In the genomic region with DNA sequence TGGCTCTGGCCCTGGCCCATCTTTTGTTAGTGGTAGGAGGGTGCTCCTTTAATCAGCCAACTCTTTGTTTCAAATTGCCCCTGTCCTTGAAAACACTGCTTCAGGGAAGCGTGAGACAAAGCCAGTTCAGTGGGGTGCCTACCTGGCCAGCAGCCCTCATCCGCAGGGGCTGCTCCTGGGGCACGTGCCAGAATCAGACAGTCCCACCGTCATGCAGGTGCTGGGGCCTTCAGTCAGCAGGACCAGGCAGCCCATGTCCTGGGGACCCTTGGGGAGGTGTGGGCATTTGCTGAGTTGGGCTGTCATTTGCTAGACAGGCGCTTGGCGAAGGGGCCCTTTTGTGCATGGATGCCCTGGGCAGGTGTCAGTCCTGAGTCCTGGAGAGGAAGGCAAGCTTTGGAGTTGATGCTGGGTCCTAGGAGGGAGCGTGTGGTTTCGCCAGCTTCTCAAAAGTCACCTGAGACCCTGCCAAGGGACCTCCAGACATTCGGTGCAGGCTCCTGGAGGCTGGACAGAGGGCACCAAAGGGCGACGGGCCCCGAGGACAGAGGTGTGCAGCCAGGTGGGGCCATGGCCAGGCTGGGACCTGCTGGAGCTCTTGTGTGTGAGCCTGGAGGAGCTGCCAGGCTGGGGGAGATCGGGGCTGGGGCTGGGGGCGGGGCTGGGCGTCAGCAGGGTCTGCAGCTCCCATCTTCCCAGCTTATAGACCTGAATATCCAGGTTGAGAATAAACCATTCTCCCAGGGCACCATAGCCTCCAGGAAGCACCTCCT, we compare ENCODE assay signal across 30 cellular contexts. TPM values are rescaled to one million over a fixed set of nuclear protein-coding genes. Genes with fewer than 3 reads are reported as not detected.
"Had no signal": no experiment of that assay in that cellular context is flagged by ENCODE, and none has a peak within 500 bp of the region (broad histone marks: within the 10 kb centered on the region; RNA-seq: fewer than 3 reads in every experiment).

No MANE protein-coding gene starts in this region.

- H3K36me3 ChIP-seq: ascending aorta, breast epithelium had no signal

- H3K4me3 Mint-ChIP-seq: activated CD4-positive, alpha-beta T cell treated with anti-CD3 and anti-CD28 coated beads, Interleukin-2, amount 10 ng/mL, durations not matched to agents 24 days and 14 days; activated CD8-positive, alpha-beta T cell treated with anti-CD3 and anti-CD28 coated beads for 36 hours; activated naive CD4-positive, alpha-beta T cell treated with anti-CD3 and anti-CD28 coated beads, Interleukin-2, amount 50 U/mL, for 24 hours; activated naive CD8-positive, alpha-beta T cell treated with anti-CD3 and anti-CD28 coated beads, Interleukin-2, amount 10 ng/mL, durations not matched to agents 7 days and 5 days; activated T-cell treated with anti-CD3 and anti-CD28 coated beads, Interleukin-2, amount 50 U/mL, for 72 hours had no signal

- H3K4me1 ChIP-seq: ascending aorta, breast epithelium had no signal

- H3K9me3 ChIP-seq: ascending aorta, breast epithelium had no signal

- H3K4me1 Mint-ChIP-seq: activated naive CD4-positive, alpha-beta T cell treated with anti-CD3 and anti-CD28 coated beads, Interleukin-2, amount 50 U/mL, for 24 hours had no signal

- DNase-seq: activated CD4-positive, alpha-beta T cell treated with anti-CD3 and anti-CD28 coated beads, Interleukin-2, amount 10 ng/mL, durations not matched to agents 24 days and 14 days; activated CD4-positive, alpha-beta T cell treated with anti-CD3 and anti-CD28 coated beads, Interleukin-2, amount 50 U/mL, for 4 hours; activated CD8-positive, alpha-beta T cell treated with anti-CD3 and anti-CD28 coated beads for 36 hours; activated gamma-delta T cell; activated naive CD4-positive, alpha-beta T cell treated with Interleukin-2 at 50 U/mL for 16 hours; activated naive CD8-positive, alpha-beta T cell treated with anti-CD3 and anti-CD28 coated beads, Interleukin-2, amount 10 ng/mL, durations not matched to agents 7 days and 5 days; activated T-cell treated with anti-CD3 and anti-CD28 coated beads, Interleukin-2, amount 50 U/mL, for 1 hour; activated T-cell treated with anti-CD3 and anti-CD28 coated beads, Interleukin-2, amount 50 U/mL, for 72 hours; Karpas-422; NCI-H1048; NCI-H1105 treated with DMSO at 0.1 percent for 48 hours; NCI-H1436; NCI-H187; NCI-H2029 treated with DMSO at 0.1 percent for 48 hours; NCI-H2107; NCI-H2171; NCI-H510A treated with DMSO at 0.1 percent for 48 hours; NCI-H526 treated with DMSO at 0.1 percent for 48 hours; PC-9; SIG-M5; SW 1271; T-helper 1 cell; T1000 had no signal

- H3K27ac Mint-ChIP-seq: activated CD4-positive, alpha-beta T cell treated with anti-CD3 and anti-CD28 coated beads, Interleukin-2, amount 10 ng/mL, durations not matched to agents 24 days and 14 days; activated CD8-positive, alpha-beta T cell treated with anti-CD3 and anti-CD28 coated beads for 36 hours; activated naive CD4-positive, alpha-beta T cell treated with anti-CD3 and anti-CD28 coated beads, Interleukin-2, amount 50 U/mL, for 24 hours; activated naive CD8-positive, alpha-beta T cell treated with anti-CD3 and anti-CD28 coated beads, Interleukin-2, amount 10 ng/mL, durations not matched to agents 7 days and 5 days; activated T-cell treated with anti-CD3 and anti-CD28 coated beads, Interleukin-2, amount 50 U/mL, for 72 hours; activated T-helper 2 cell treated with anti-CD3 and anti-CD28 coated beads, Interferon-gamma antibody, Interleukin-2, Interleukin-4, amounts not matched to agents 10 μg/mL and 5 μg/mL and 100 μg/mL, durations not matched to agents 14 hours and 24 hours and 36 hours had no signal

- H3K27me3 ChIP-seq: ascending aorta, breast epithelium had no signal

- ATAC-seq: activated CD8-positive, alpha-beta T cell treated with anti-CD3 and anti-CD28 coated beads for 36 hours; activated T-cell treated with anti-CD3 and anti-CD28 coated beads, Interleukin-2, amount 50 U/mL, for 72 hours; Right ventricle myocardium inferior had no signal

- H3K9me3 Mint-ChIP-seq: activated CD4-positive, alpha-beta T cell treated with anti-CD3 and anti-CD28 coated beads, Interleukin-2, amount 10 ng/mL, durations not matched to agents 24 days and 14 days; activated CD8-positive, alpha-beta T cell treated with anti-CD3 and anti-CD28 coated beads for 36 hours; activated naive CD4-positive, alpha-beta T cell treated with anti-CD3 and anti-CD28 coated beads, Interleukin-2, amount 50 U/mL, for 24 hours; activated naive CD8-positive, alpha-beta T cell treated with anti-CD3 and anti-CD28 coated beads, Interleukin-2, amount 10 ng/mL, durations not matched to agents 7 days and 5 days; activated T-cell treated with anti-CD3 and anti-CD28 coated beads, Interleukin-2, amount 50 U/mL, for 72 hours; activated T-helper 2 cell treated with anti-CD3 and anti-CD28 coated beads, Interferon-gamma antibody, Interleukin-2, Interleukin-4, amounts not matched to agents 10 μg/mL and 5 μg/mL and 100 μg/mL, durations not matched to agents 14 hours and 24 hours and 36 hours had no signal

- H3K4me3 ChIP-seq: ascending aorta, breast epithelium, PC-9 had no signal

- H3K36me3 Mint-ChIP-seq: activated naive CD4-positive, alpha-beta T cell treated with anti-CD3 and anti-CD28 coated beads, Interleukin-2, amount 50 U/mL, for 24 hours; activated naive CD8-positive, alpha-beta T cell treated with anti-CD3 and anti-CD28 coated beads, Interleukin-2, amount 10 ng/mL, durations not matched to agents 7 days and 5 days had no signal

- H3K27me3 Mint-ChIP-seq: activated CD4-positive, alpha-beta T cell treated with anti-CD3 and anti-CD28 coated beads, Interleukin-2, amount 10 ng/mL, durations not matched to agents 24 days and 14 days; activated CD8-positive, alpha-beta T cell treated with anti-CD3 and anti-CD28 coated beads for 36 hours; activated naive CD4-positive, alpha-beta T cell treated with anti-CD3 and anti-CD28 coated beads, Interleukin-2, amount 50 U/mL, for 24 hours; activated naive CD8-positive, alpha-beta T cell treated with anti-CD3 and anti-CD28 coated beads, Interleukin-2, amount 10 ng/mL, durations not matched to agents 7 days and 5 days had no signal

- H3K4me2 ChIP-seq: PC-9 had no signal

- H3K27ac ChIP-seq: ascending aorta, breast epithelium, PC-9, RWPE1 had no signal

RNA-seq across cellular contexts. Expression of gene RTN4R, which starts 15.0 kb away (rescaled TPM):
- total RNA-seq: OCI-LY7 had no signal
